In the genomic region with DNA sequence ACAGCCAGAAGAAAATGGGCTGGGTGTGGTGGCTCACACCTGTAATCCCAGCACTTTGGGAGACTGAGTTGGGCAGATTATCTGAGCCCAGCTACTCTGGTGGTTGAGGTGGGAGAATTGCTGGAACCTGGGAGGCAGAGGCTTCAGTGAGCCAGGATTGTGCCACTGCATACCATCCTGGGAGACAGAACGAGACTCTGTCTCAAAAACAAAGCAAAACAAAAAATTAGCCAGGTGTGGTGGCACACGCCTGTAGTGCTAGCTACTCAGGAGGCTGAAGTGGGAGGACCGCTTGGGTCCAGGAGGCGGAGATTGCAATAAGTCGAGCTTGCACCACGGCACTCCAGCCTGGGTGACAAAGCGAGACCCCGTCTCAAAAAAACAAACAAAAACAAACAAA, we compare ENCODE assay signal across 23 cellular contexts.
"Had no signal": no experiment of that assay in that cellular context is flagged by ENCODE, and none has a peak within 500 bp of the region (broad histone marks: within the 10 kb centered on the region; RNA-seq: fewer than 3 reads in every experiment).

No MANE protein-coding gene starts in this region.

- H3K27ac Mint-ChIP-seq: activated naive CD4-positive, alpha-beta T cell treated with anti-CD3 and anti-CD28 coated beads, Interleukin-2, amount 50 U/mL, for 24 hours; naive B cell; T-helper 2 cell treated with Interferon-gamma antibody and Interleukin-4, amounts not matched to agents 5 μg/mL and 100 μg/mL, for 36 hours had no signal

- H3K9me3 ChIP-seq: adrenal gland, colonic mucosa, esophagus muscularis mucosa, gastrocnemius medialis, heart left ventricle, sigmoid colon, tibial nerve had no signal

- H3K4me3 ChIP-seq: adrenal gland, colonic mucosa, esophagus muscularis mucosa, gastrocnemius medialis, heart left ventricle, sigmoid colon, tibial nerve had no signal

- DNase-seq: activated CD4-positive, alpha-beta T cell treated with anti-CD3 and anti-CD28 coated beads for 1 hour; activated gamma-delta T cell treated with Interleukin-2 at 50 U/mL for 16 hours; activated T-cell treated with anti-CD3 and anti-CD28 coated beads, Interleukin-2, amount 50 U/mL, for 1 hour; adrenal gland; colonic mucosa; gastrocnemius medialis; heart left ventricle; left colon; mesendoderm; naive B cell; retina; sigmoid colon; stimulated activated CD4-positive, alpha-beta T cell treated with anti-CD3 and anti-CD28 coated beads, Interleukin-2, amount 100 ng/mL, for 48 hours; stimulated activated CD8-positive, alpha-beta memory T cell treated with anti-CD3 and anti-CD28 coated beads, Interleukin-4, amount 100 ng/mL, for 48 hours; stimulated activated naive CD4-positive, alpha-beta T cell treated with Interleukin-2 at 50 U/mL for 16 hours; WERI-Rb-1 had no signal

- H3K9me3 Mint-ChIP-seq: activated naive CD4-positive, alpha-beta T cell treated with anti-CD3 and anti-CD28 coated beads, Interleukin-2, amount 50 U/mL, for 24 hours; central memory CD8-positive, alpha-beta T cell; naive B cell; neural crest cell; T-helper 2 cell treated with Interferon-gamma antibody and Interleukin-4, amounts not matched to agents 5 μg/mL and 100 μg/mL, for 36 hours had no signal

- H3K36me3 ChIP-seq: adrenal gland, colonic mucosa, esophagus muscularis mucosa, gastrocnemius medialis, heart left ventricle, sigmoid colon, tibial nerve, WERI-Rb-1 had no signal

- H3K27me3 Mint-ChIP-seq: activated naive CD4-positive, alpha-beta T cell treated with anti-CD3 and anti-CD28 coated beads, Interleukin-2, amount 50 U/mL, for 24 hours had no signal

- H3K27me3 ChIP-seq: adrenal gland, colonic mucosa, esophagus muscularis mucosa, gastrocnemius medialis, heart left ventricle, sigmoid colon, tibial nerve had no signal

- ATAC-seq: gastrocnemius medialis, heart left ventricle, left colon, SK-N-SH treated with all-trans-retinoic acid at 6 μM for 48 hours had no signal

- H3K27ac ChIP-seq: adrenal gland, colonic mucosa, esophagus muscularis mucosa, gastrocnemius medialis, heart left ventricle, sigmoid colon, WERI-Rb-1 had no signal

- H3K4me3 Mint-ChIP-seq: activated naive CD4-positive, alpha-beta T cell treated with anti-CD3 and anti-CD28 coated beads, Interleukin-2, amount 50 U/mL, for 24 hours; central memory CD8-positive, alpha-beta T cell; naive B cell; neural crest cell; T-helper 2 cell treated with Interferon-gamma antibody and Interleukin-4, amounts not matched to agents 5 μg/mL and 100 μg/mL, for 36 hours had no signal

- H3K36me3 Mint-ChIP-seq: activated naive CD4-positive, alpha-beta T cell treated with anti-CD3 and anti-CD28 coated beads, Interleukin-2, amount 50 U/mL, for 24 hours; naive B cell had no signal
